15 cellular contexts compared by ENCODE assay signal in genomic region chr1:153763365-153764225, GRCh38. TPM values are rescaled to one million over a fixed set of nuclear protein-coding genes. Genes with fewer than 3 reads are reported as not detected.
DNase-seq lines count a peak whose midpoint lies in the region; ATAC-seq and TF ChIP-seq lines count a peak whose summit lies in the region.
"Had no signal": no experiment of that assay in that cellular context is flagged by ENCODE, and none has a peak within 500 bp of the region (broad histone marks: within the 10 kb centered on the region; RNA-seq: fewer than 3 reads in every experiment).

No MANE protein-coding gene starts in this region.

- peak overlapping the region; percentile 38 to 83 (median 64) for H3K27ac ChIP-seq in heart left ventricle
- peak overlapping the region; percentile 44 to 76 (median 60) for H3K27ac ChIP-seq in upper lobe of left lung
- H3K27ac ChIP-seq: A549, tibial artery, WERI-Rb-1 had no signal

- intact Hi-C loops in heart left ventricle (cut with DNase I): no loop called here
- intact Hi-C loops in mucosa of descending colon (cut with DNase I, micrococcal nuclease): no loop called here

- H3K27me3 ChIP-seq in heart left ventricle (no peaks in the 10 kb centered on the region), upper lobe of left lung (no peaks in the 10 kb centered on the region)
- H3K27me3 ChIP-seq: MG63, tibial artery had no signal

- peak overlapping the region; percentile 57 to 88 for H3K27ac Mint-ChIP-seq in activated naive CD4-positive, alpha-beta T cell treated with anti-CD3 and anti-CD28 coated beads, Interleukin-2, amount 50 U/mL, for 72 hours
- H3K27ac Mint-ChIP-seq: activated naive CD8-positive, alpha-beta T cell treated with anti-CD3 and anti-CD28 coated beads for 36 hours; natural killer cell had no signal

- peaks cover 5 to 9% of the 10 kb centered on the region in 2 donors for H3K36me3 Mint-ChIP-seq in activated naive CD4-positive, alpha-beta T cell treated with anti-CD3 and anti-CD28 coated beads, Interleukin-2, amount 50 U/mL, for 72 hours

- TF ChIP-seq EP300 in upper lobe of left lung (IDR thresholded peaks at IDR 0.05): peak in 2 of 4 donors; percentile 28 to 56

- H3K4me1 ChIP-seq in heart left ventricle (peaks cover 0 to 26% (median 12%) of the 10 kb centered on the region in 12 donors), mucosa of descending colon (ENCODE audit: low read depth) (peaks cover 13% of the 10 kb centered on the region), upper lobe of left lung (peaks cover 6 to 21% (median 14%) of the 10 kb centered on the region in 4 donors)
- H3K4me1 ChIP-seq: A549, tibial artery had no signal

- 43 to 61% (median 56%) methylated on average over 7 of the region's 7 CpGs for WGBS in heart left ventricle, 4 donors
- WGBS in upper lobe of left lung, 2 donors: 56 to 72% methylated on average over 7 of the region's 7 CpGs

- TF ChIP-seq CTCF in heart left ventricle (IDR thresholded peaks at IDR 0.05) (no peak), mucosa of descending colon (IDR thresholded peaks at IDR 0.05) (no peak), upper lobe of left lung (IDR thresholded peaks at IDR 0.05) (no peak)

- H3K9me3 ChIP-seq in heart left ventricle (no peaks in the 10 kb centered on the region), mucosa of descending colon (no peaks in the 10 kb centered on the region), upper lobe of left lung (no peaks in the 10 kb centered on the region)
- H3K9me3 ChIP-seq: A549, MG63, tibial artery had no signal

- H3K36me3 ChIP-seq in heart left ventricle: peaks cover 0 to 100% (median 98%) of the 10 kb centered on the region in 9 donors
- H3K36me3 ChIP-seq in mucosa of descending colon (ENCODE audit: low read depth): no peaks in the 10 kb centered on the region
- H3K36me3 ChIP-seq in upper lobe of left lung: peaks cover 16 to 98% (median 83%) of the 10 kb centered on the region in 4 donors

- no peak for DNase-seq in activated naive CD4-positive, alpha-beta T cell treated with anti-CD3 and anti-CD28 coated beads, Interleukin-2, amount 50 U/mL, for 72 hours (ENCODE audit: low spot score in 2 of 2)
- DNase-seq in activated naive CD4-positive, alpha-beta T cell treated with anti-CD3 and anti-CD28 coated beads, Interleukin-2, amount 50 U/mL, for 16 hours: no peak
- DNase-seq in heart left ventricle: peak in 3 of 5 donors; percentile 51 to 59 (median 52)
- no peak for DNase-seq in mucosa of descending colon
- peak in 1 of 2 donors; percentile 20 for DNase-seq in upper lobe of left lung
- DNase-seq in NOMO-1 (lab: John Stamatoyannopoulos, UW; ENCODE audit: unreplicated experiment in 2 of 2): no peak
- no peak for DNase-seq in inferior parietal cortex (ENCODE audit: extremely low spot score)
- no peak for DNase-seq in NCI-H526 (lab: John Stamatoyannopoulos, UW)
- DNase-seq: activated naive CD8-positive, alpha-beta T cell treated with anti-CD3 and anti-CD28 coated beads for 36 hours; MG63; natural killer cell; tibial artery; WERI-Rb-1 had no signal

- peak in 1 of 2 donors; percentile 16 for TF ChIP-seq POLR2A in heart left ventricle (IDR thresholded peaks at IDR 0.05)
- TF ChIP-seq POLR2A in upper lobe of left lung (IDR thresholded peaks at IDR 0.05): no peak

- no peak overlapping the region for H3K4me3 ChIP-seq in heart left ventricle
- H3K4me3 ChIP-seq in mucosa of descending colon: no peak overlapping the region
- H3K4me3 ChIP-seq in upper lobe of left lung: no peak overlapping the region
- H3K4me3 ChIP-seq: A549, MG63, smooth muscle cell, tibial artery had no signal

- H3K9me3 Mint-ChIP-seq in activated naive CD4-positive, alpha-beta T cell treated with anti-CD3 and anti-CD28 coated beads, Interleukin-2, amount 50 U/mL, for 72 hours: no peaks in the 10 kb centered on the region
- H3K9me3 Mint-ChIP-seq: activated naive CD8-positive, alpha-beta T cell treated with anti-CD3 and anti-CD28 coated beads for 36 hours; natural killer cell had no signal

- ATAC-seq in activated naive CD4-positive, alpha-beta T cell treated with anti-CD3 and anti-CD28 coated beads, Interleukin-2, amount 50 U/mL, for 72 hours: no peak
- ATAC-seq in heart left ventricle (peak; percentile 75 to 92 (median 82)), mucosa of descending colon (peak; percentile 65), upper lobe of left lung (ENCODE audit: low FRiP score in 2 of 2) (no peak)
- ATAC-seq: A549, natural killer cell had no signal

RNA-seq across cellular contexts. Expression of gene SLC27A3, which starts 11.6 kb away (rescaled TPM):
- total RNA-seq in activated naive CD4-positive, alpha-beta T cell treated with anti-CD3 and anti-CD28 coated beads, Interleukin-2, amount 50 U/mL, for 72 hours: 1 to 10 TPM; 7.0 to 8.3 TPM
- total RNA-seq in heart left ventricle: 10 to 100 TPM in 5 of 9 donors, 1 to 10 TPM in 4; 7.9 to 37.1 (median 10.3) TPM
- 10 to 100 TPM; 18.4 to 29.4 TPM for polyA plus RNA-seq in heart left ventricle
- 10 to 100 TPM; 17.9 to 35.1 (median 22.9) TPM for total RNA-seq in mucosa of descending colon
- total RNA-seq in upper lobe of left lung: 100 to 1,000 TPM in 5 of 6 donors, 10 to 100 TPM in 1; 92.8 to 272 (median 167) TPM

RNA-seq across cellular contexts. Expression of gene INTS3, which starts 35.7 kb away (rescaled TPM):
- 10 to 100 TPM; 58.2 to 64.9 TPM for total RNA-seq in activated naive CD4-positive, alpha-beta T cell treated with anti-CD3 and anti-CD28 coated beads, Interleukin-2, amount 50 U/mL, for 72 hours
- total RNA-seq in heart left ventricle: 10 to 100 TPM; 19.6 to 33.2 (median 30.7) TPM
- 10 to 100 TPM; 21.9 to 41.8 TPM for polyA plus RNA-seq in heart left ventricle
- total RNA-seq in mucosa of descending colon: 10 to 100 TPM; 30.6 to 52.3 (median 36.1) TPM
- total RNA-seq in upper lobe of left lung: 100 to 1,000 TPM in 1 of 6 donors, 10 to 100 TPM in 5; 58.2 to 159 (median 63.1) TPM

Comparison
In these comparisons a context has a peak if more than half of its experiments do, and no peak if none do; other contexts are left out.
1. ATAC-seq: peak in heart left ventricle (4 of 4) and mucosa of descending colon (single experiment); none in activated naive CD4-positive, alpha-beta T cell treated with anti-CD3 and anti-CD28 coated beads, Interleukin-2, amount 50 U/mL, for 72 hours (0 of 2) and upper lobe of left lung (0 of 2).
2. DNase-seq: peak in heart left ventricle (3 of 5); none in activated naive CD4-positive, alpha-beta T cell treated with anti-CD3 and anti-CD28 coated beads, Interleukin-2, amount 50 U/mL, for 72 hours (0 of 2), activated naive CD4-positive, alpha-beta T cell treated with anti-CD3 and anti-CD28 coated beads, Interleukin-2, amount 50 U/mL, for 16 hours (single experiment), mucosa of descending colon (0 of 3), NOMO-1 (0 of 2), inferior parietal cortex (single experiment) and NCI-H526 (0 of 2).